ENCODE assay signal across 8 cellular contexts in genomic region chr16:72664122-72664479, GRCh38.
DNase-seq lines count a peak whose midpoint lies in the region; ATAC-seq and TF ChIP-seq lines count a peak whose summit lies in the region.

No MANE protein-coding gene starts in this region.

- no peaks in the 10 kb centered on the region for H3K9me3 ChIP-seq in BE2C

- H3K27me3 Mint-ChIP-seq in chondrocyte (ENCODE audit: low read depth): no peaks in the 10 kb centered on the region
- H3K27me3 Mint-ChIP-seq in naive thymus-derived CD8-positive, alpha-beta T cell: peaks cover 0 to 4% (median 3%) of the 10 kb centered on the region in 5 donors

- H3K27ac Mint-ChIP-seq in chondrocyte (ENCODE audit: unreplicated experiment): peak overlapping the region; percentile 99
- peak overlapping the region; percentile 92 to 99 (median 97) for H3K27ac Mint-ChIP-seq in naive thymus-derived CD8-positive, alpha-beta T cell

- peaks cover 1% of the 10 kb centered on the region for H3K9me3 Mint-ChIP-seq in chondrocyte (ENCODE audit: low read depth)
- peaks cover 0 to 5% (median 0%) of the 10 kb centered on the region in 9 donors for H3K9me3 Mint-ChIP-seq in naive thymus-derived CD8-positive, alpha-beta T cell

- H3K4me1 Mint-ChIP-seq in chondrocyte (ENCODE audit: low read depth): peaks cover 12% of the 10 kb centered on the region
- peaks cover 2 to 26% (median 16%) of the 10 kb centered on the region in 4 donors for H3K4me1 Mint-ChIP-seq in naive thymus-derived CD8-positive, alpha-beta T cell

- POLR2A ChIA-PET in naive thymus-derived CD8-positive, alpha-beta T cell (lab: Charles Lee): no interaction called here

- H3K27me3 ChIP-seq in BE2C: no peaks in the 10 kb centered on the region

- no peak for ATAC-seq in naive thymus-derived CD8-positive, alpha-beta T cell
- no peak for ATAC-seq in GM18511 (IDR thresholded peaks at IDR 0.05; ENCODE audit: unreplicated experiment)
- no peak for ATAC-seq in HG02973 (IDR thresholded peaks at IDR 0.05; ENCODE audit: unreplicated experiment)

- H3K36me3 ChIP-seq in BE2C: no peaks in the 10 kb centered on the region

- no peaks in the 10 kb centered on the region for H3K36me3 Mint-ChIP-seq in chondrocyte (ENCODE audit: low read depth)
- no peaks in the 10 kb centered on the region for H3K36me3 Mint-ChIP-seq in naive thymus-derived CD8-positive, alpha-beta T cell

- H3K4me1 ChIP-seq in BE2C: 0 out of 2 replicates have a peak, but pooled peaks cover 4% of the 10 kb centered on the region

- peak overlapping the region; percentile 98 for H3K4me3 Mint-ChIP-seq in chondrocyte (ENCODE audit: unreplicated experiment)
- peak overlapping the region; percentile 97 to 100 (median 99) for H3K4me3 Mint-ChIP-seq in naive thymus-derived CD8-positive, alpha-beta T cell

- no peak for TF ChIP-seq CTCF in BE2C (IDR thresholded peaks at IDR 0.05; ENCODE audit: low read depth, low read length)
- TF ChIP-seq CTCF in LNCaP clone FGC (IDR thresholded peaks at IDR 0.05; ENCODE audit: control insufficient read depth, extremely low read depth, insufficient read depth): no peak
- no peak for TF ChIP-seq CTCF in chondrocyte (IDR thresholded peaks at IDR 0.05)

- H3K4me3 ChIP-seq in BE2C (ENCODE audit: low read depth, low read length): peak overlapping the region; percentile 86
- H3K4me3 ChIP-seq in LNCaP clone FGC (ENCODE audit: low read depth, low read length): peak overlapping the region; percentile 94

- DNase-seq in BE2C (no peak), LNCaP clone FGC (ENCODE audit: low read depth) (no peak), chondrocyte (ENCODE audit: low spot score) (no peak), OCI-M2 (lab: John Stamatoyannopoulos, UW; ENCODE audit: unreplicated experiment) (no peak), GM19238 (ENCODE audit: insufficient read length, low spot score) (no peak)
- DNase-seq in naive thymus-derived CD8-positive, alpha-beta T cell: peak in 1 of 10 donors; percentile 0
